In the genomic region with DNA sequence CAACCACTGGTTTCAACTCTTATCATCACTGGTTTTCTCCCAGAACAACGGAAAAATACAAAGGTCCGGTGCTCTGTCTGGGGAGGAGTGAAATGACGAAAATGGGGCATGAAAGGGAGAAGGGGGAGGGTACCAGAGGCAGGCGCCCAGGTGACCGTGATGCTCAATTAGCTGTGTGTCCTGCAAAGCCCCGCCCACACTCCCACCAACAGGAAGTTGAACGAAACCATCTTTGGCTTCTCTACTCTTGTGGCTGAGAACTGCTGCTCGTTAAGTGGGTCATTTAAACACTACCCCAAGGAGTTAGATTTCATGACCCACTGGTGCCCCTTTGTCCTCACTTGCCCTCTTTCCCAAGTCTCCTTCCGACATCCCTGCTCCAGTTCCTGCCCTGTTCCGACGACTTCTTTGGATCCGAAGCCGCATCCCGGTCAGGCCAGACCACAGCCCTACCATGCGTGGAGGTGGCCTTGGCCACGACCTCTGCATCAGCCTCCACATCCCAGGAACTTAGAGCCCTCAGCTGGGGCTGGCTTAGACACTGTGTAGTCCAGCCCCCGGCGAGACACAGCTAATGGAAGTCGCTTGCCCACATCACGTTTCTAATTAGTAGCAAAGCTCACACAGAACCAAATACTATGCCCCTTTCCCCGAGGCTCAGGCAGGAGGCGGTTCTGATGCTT, we compare ENCODE assay signal across 1 cellular context.
TF ChIP-seq lines count a peak whose summit lies in the region.

No MANE protein-coding gene starts in this region.

TF ChIP-seq in H1, 55 proteins besides CTCF, POLR2A, EP300 and RAD21:
- TF ChIP-seq POU5F1 (IDR thresholded peaks at IDR 0.05; ENCODE audit: low read depth, low read length) (no peak), SIX5 (IDR thresholded peaks at IDR 0.05; ENCODE audit: low read depth, low read length) (no peak), KDM1A (IDR thresholded peaks at IDR 0.05; ENCODE audit: borderline replicate concordance, low read length) (no peak), BACH1 (IDR thresholded peaks at IDR 0.05; ENCODE audit: low read length) (no peak), RBBP5 (IDR thresholded peaks at IDR 0.05; ENCODE audit: borderline replicate concordance, low read depth, low read length) (no peak), PHF8 (conservative IDR thresholded peaks at IDR 0.05; ENCODE audit: low read depth, low read length) (no peak), CBX8 (IDR thresholded peaks at IDR 0.05; ENCODE audit: borderline replicate concordance, low read depth, low read length) (no peak), KDM4A (IDR thresholded peaks at IDR 0.05; ENCODE audit: low read depth, low read length, severe bottlenecking) (no peak), KDM5A (IDR thresholded peaks at IDR 0.05; ENCODE audit: low read length) (no peak), EZH2 (IDR thresholded peaks at IDR 0.05; ENCODE audit: low read depth, low read length, severe bottlenecking) (no peak), ZNF274 (IDR thresholded peaks at IDR 0.05; ENCODE audit: borderline replicate concordance, extremely low read depth, low read length) (no peak), NANOG (IDR thresholded peaks at IDR 0.05; ENCODE audit: insufficient read depth, low read depth, low read length, poor library complexity, severe bottlenecking) (no peak), CREB1 (IDR thresholded peaks at IDR 0.05) (no peak), SP4 (IDR thresholded peaks at IDR 0.05; ENCODE audit: low read length) (no peak), CBX5 (IDR thresholded peaks at IDR 0.05; ENCODE audit: low read depth, low read length) (no peak), JUND (IDR thresholded peaks at IDR 0.05; ENCODE audit: low read length) (no peak), SRF (IDR thresholded peaks at IDR 0.05; ENCODE audit: low read depth, low read length) (no peak), CHD2 (IDR thresholded peaks at IDR 0.05; ENCODE audit: low read length) (no peak), CEBPB (IDR thresholded peaks at IDR 0.05; ENCODE audit: low read depth, low read length) (no peak)
